In genomic region chr19:48170817-48171347, GRCh38 we compare ENCODE assay signal across 1 cellular context.
TF ChIP-seq lines count a peak whose summit lies in the region.

No MANE protein-coding gene starts in this region.

TF ChIP-seq in HepG2, 621 proteins besides CTCF, POLR2A, EP300 and RAD21 (continued from another document):
- TF ChIP-seq SAFB2 (CRISPR knock-in tag; IDR thresholded peaks at IDR 0.05; ENCODE audit: borderline replicate concordance, low read depth), result no peak; the same call in 1 of the 2 replicates
- no peak for TF ChIP-seq ZNF446 (CRISPR knock-in tag; IDR thresholded peaks at IDR 0.05)
- no peak for TF ChIP-seq BHLHE40 (IDR thresholded peaks at IDR 0.05; ENCODE audit: low read length)
- no peak for TF ChIP-seq NONO (IDR thresholded peaks at IDR 0.05)
- TF ChIP-seq NONO (CRISPR knock-in tag; conservative IDR thresholded peaks at IDR 0.05), result no peak
- TF ChIP-seq TEAD3 (CRISPR knock-in tag; optimal IDR thresholded peaks at IDR 0.05; ENCODE audit: borderline replicate concordance), result no peak
- TF ChIP-seq ZNF354B (CRISPR knock-in tag; IDR thresholded peaks at IDR 0.05), result 0 out of 2 replicates have a peak, but pooled peaks have one; percentile 35
- TF ChIP-seq JUND (CRISPR knock-in tag; IDR thresholded peaks at IDR 0.05), result no peak
- no peak for TF ChIP-seq PLSCR1 (CRISPR knock-in tag; IDR thresholded peaks at IDR 0.05; ENCODE audit: borderline replicate concordance)
- TF ChIP-seq DMAP1 (CRISPR knock-in tag; IDR thresholded peaks at IDR 0.05), result peak; percentile 17; the same call in 1 of the 2 replicates
- TF ChIP-seq AKAP8 (CRISPR knock-in tag; IDR thresholded peaks at IDR 0.05), result 0 out of 2 replicates have a peak, but pooled peaks have one; percentile 27
- no peak for TF ChIP-seq GMEB2 (CRISPR knock-in tag; IDR thresholded peaks at IDR 0.05; ENCODE audit: low read depth)
- no peak for TF ChIP-seq HMGXB3 (CRISPR knock-in tag; IDR thresholded peaks at IDR 0.05; ENCODE audit: borderline replicate concordance)
- TF ChIP-seq ZBTB39 (CRISPR knock-in tag; IDR thresholded peaks at IDR 0.05), result peak; percentile 28; the same call in 1 of the 2 replicates
- no peak for TF ChIP-seq ZNF839 (CRISPR knock-in tag; IDR thresholded peaks at IDR 0.05; ENCODE audit: borderline replicate concordance)
- peak; percentile 43; the same call in 1 of the 2 replicates for TF ChIP-seq PHF20 (CRISPR knock-in tag; IDR thresholded peaks at IDR 0.05)
- no peak for TF ChIP-seq ZNF574 (CRISPR knock-in tag; IDR thresholded peaks at IDR 0.05)
- TF ChIP-seq RORA (CRISPR knock-in tag; IDR thresholded peaks at IDR 0.05), result no peak
- no peak for TF ChIP-seq NKX3-1 (CRISPR knock-in tag; IDR thresholded peaks at IDR 0.05)
- no peak for TF ChIP-seq GZF1 (CRISPR knock-in tag; IDR thresholded peaks at IDR 0.05)
- no peak for TF ChIP-seq ZNF644 (CRISPR knock-in tag; IDR thresholded peaks at IDR 0.05; ENCODE audit: low read depth)
- TF ChIP-seq KMT2A (CRISPR knock-in tag; IDR thresholded peaks at IDR 0.05), result peak; percentile 18; the same call in 1 of the 2 replicates
- no peak for TF ChIP-seq ZNF619 (CRISPR knock-in tag; IDR thresholded peaks at IDR 0.05)
- peak; percentile 11; the same call in 1 of the 2 replicates for TF ChIP-seq ZNF563 (CRISPR knock-in tag; IDR thresholded peaks at IDR 0.05)
- no peak for TF ChIP-seq ZNF362 (CRISPR knock-in tag; IDR thresholded peaks at IDR 0.05; ENCODE audit: borderline replicate concordance)
- no peak for TF ChIP-seq ZNF34 (CRISPR knock-in tag; IDR thresholded peaks at IDR 0.05; ENCODE audit: borderline replicate concordance)
